In the genomic region with DNA sequence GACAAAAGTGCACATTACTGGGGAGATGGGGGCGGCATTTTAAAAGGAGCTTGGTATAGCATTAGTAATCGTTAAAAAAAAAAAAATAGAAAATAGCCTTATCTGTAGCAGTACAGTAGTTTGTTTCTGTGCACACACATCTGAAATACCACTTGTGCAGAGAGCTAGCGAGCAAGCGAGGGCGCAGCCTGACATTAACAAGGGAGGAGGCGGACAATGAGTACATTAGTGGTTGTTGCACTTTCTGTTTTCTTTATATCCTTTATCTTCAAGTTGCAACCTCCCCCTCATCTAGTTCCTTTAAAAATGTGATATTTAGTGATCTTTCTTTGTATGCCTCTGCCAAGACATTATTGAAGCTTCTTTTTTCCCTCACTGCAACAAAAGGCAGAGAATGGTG, we compare ENCODE assay signal across 1 cellular context.
TF ChIP-seq lines count a peak whose summit lies in the region.

No MANE protein-coding gene starts in this region.

TF ChIP-seq in K562, 482 proteins besides CTCF, POLR2A, EP300 and RAD21:
- TF ChIP-seq, protein P1, sequence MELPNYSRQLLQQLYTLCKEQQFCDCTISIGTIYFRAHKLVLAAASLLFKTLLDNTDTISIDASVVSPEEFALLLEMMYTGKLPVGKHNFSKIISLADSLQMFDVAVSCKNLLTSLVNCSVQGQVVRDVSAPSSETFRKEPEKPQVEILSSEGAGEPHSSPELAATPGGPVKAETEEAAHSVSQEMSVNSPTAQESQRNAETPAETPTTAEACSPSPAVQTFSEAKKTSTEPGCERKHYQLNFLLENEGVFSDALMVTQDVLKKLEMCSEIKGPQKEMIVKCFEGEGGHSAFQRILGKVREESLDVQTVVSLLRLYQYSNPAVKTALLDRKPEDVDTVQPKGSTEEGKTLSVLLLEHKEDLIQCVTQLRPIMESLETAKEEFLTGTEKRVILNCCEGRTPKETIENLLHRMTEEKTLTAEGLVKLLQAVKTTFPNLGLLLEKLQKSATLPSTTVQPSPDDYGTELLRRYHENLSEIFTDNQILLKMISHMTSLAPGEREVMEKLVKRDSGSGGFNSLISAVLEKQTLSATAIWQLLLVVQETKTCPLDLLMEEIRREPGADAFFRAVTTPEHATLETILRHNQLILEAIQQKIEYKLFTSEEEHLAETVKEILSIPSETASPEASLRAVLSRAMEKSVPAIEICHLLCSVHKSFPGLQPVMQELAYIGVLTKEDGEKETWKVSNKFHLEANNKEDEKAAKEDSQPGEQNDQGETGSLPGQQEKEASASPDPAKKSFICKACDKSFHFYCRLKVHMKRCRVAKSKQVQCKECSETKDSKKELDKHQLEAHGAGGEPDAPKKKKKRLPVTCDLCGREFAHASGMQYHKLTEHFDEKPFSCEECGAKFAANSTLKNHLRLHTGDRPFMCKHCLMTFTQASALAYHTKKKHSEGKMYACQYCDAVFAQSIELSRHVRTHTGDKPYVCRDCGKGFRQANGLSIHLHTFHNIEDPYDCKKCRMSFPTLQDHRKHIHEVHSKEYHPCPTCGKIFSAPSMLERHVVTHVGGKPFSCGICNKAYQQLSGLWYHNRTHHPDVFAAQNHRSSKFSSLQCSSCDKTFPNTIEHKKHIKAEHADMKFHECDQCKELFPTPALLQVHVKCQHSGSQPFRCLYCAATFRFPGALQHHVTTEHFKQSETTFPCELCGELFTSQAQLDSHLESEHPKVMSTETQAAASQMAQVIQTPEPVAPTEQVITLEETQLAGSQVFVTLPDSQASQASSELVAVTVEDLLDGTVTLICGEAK (IDR thresholded peaks at IDR 0.05) = 0 out of 2 replicates have a peak, but pooled peaks have one; percentile 18
- TF ChIP-seq, protein P1 (CRISPR knock-in tag; IDR thresholded peaks at IDR 0.05) = no peak
- 0 out of 2 replicates have a peak, but pooled peaks have one; percentile 22 for TF ChIP-seq TAL1 (IDR thresholded peaks at IDR 0.05)
- no peak for TF ChIP-seq GABPB1 (CRISPR knock-in tag; IDR thresholded peaks at IDR 0.05)
- TF ChIP-seq, protein P2, sequence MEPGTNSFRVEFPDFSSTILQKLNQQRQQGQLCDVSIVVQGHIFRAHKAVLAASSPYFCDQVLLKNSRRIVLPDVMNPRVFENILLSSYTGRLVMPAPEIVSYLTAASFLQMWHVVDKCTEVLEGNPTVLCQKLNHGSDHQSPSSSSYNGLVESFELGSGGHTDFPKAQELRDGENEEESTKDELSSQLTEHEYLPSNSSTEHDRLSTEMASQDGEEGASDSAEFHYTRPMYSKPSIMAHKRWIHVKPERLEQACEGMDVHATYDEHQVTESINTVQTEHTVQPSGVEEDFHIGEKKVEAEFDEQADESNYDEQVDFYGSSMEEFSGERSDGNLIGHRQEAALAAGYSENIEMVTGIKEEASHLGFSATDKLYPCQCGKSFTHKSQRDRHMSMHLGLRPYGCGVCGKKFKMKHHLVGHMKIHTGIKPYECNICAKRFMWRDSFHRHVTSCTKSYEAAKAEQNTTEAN (CRISPR knock-in tag; IDR thresholded peaks at IDR 0.05) = no peak
- TF ChIP-seq SAFB2 (IDR thresholded peaks at IDR 0.05; ENCODE audit: borderline replicate concordance, low read depth, low read length, severe bottlenecking) = no peak
- TF ChIP-seq EGR1 (conservative IDR thresholded peaks at IDR 0.05) = 0 out of 2 replicates have a peak, but pooled peaks have one; percentile 32
- TF ChIP-seq ZNF76 (CRISPR knock-in tag; IDR thresholded peaks at IDR 0.05; ENCODE audit: borderline replicate concordance) = no peak
- TF ChIP-seq ZNF384 (IDR thresholded peaks at IDR 0.05; ENCODE audit: low read depth, low read length) = peak; percentile 63; the same call in 1 of the 2 replicates
- no peak for TF ChIP-seq BCOR (IDR thresholded peaks at IDR 0.05)
- TF ChIP-seq SOX6 (IDR thresholded peaks at IDR 0.05) = peak; percentile 55; the same call in 1 of the 2 replicates
- no peak for TF ChIP-seq STAT5A (IDR thresholded peaks at IDR 0.05; ENCODE audit: borderline replicate concordance, low read length)
- TF ChIP-seq TEAD4 (IDR thresholded peaks at IDR 0.05; ENCODE audit: low read length) = peak; percentile 38; the same call in 1 of the 2 replicates
- no peak for TF ChIP-seq TEAD4 (CRISPR knock-in tag; IDR thresholded peaks at IDR 0.05; ENCODE audit: borderline replicate concordance)
- TF ChIP-seq NRF1 (conservative IDR thresholded peaks at IDR 0.05 in 1 of 2, IDR thresholded peaks at IDR 0.05 in 1 of 2) = peak in 1 of 2 experiments; percentile 25; a peak in 1 of 4 replicates
- TF ChIP-seq, protein P3, sequence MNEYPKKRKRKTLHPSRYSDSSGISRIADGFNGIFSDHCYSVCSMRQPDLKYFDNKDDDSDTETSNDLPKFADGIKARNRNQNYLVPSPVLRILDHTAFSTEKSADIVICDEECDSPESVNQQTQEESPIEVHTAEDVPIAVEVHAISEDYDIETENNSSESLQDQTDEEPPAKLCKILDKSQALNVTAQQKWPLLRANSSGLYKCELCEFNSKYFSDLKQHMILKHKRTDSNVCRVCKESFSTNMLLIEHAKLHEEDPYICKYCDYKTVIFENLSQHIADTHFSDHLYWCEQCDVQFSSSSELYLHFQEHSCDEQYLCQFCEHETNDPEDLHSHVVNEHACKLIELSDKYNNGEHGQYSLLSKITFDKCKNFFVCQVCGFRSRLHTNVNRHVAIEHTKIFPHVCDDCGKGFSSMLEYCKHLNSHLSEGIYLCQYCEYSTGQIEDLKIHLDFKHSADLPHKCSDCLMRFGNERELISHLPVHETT (CRISPR knock-in tag; conservative IDR thresholded peaks at IDR 0.05 in 1 of 2, IDR thresholded peaks at IDR 0.05 in 1 of 2) = peak in 1 of 2 experiments; percentile 34; a peak in 1 of 4 replicates
- no peak for TF ChIP-seq L3MBTL2 (IDR thresholded peaks at IDR 0.05)
- TF ChIP-seq CBFA2T2 (conservative IDR thresholded peaks at IDR 0.05) = 0 out of 2 replicates have a peak, but pooled peaks have one; percentile 10
- no peak for TF ChIP-seq MEF2A (IDR thresholded peaks at IDR 0.05; ENCODE audit: control insufficient read depth, low read depth, low read length)
- peak; percentile 45 for TF ChIP-seq CBFA2T3 (IDR thresholded peaks at IDR 0.05)
- TF ChIP-seq MBD2 (IDR thresholded peaks at IDR 0.05; ENCODE audit: borderline replicate concordance, low read depth) = no peak
- TF ChIP-seq, protein P4, sequence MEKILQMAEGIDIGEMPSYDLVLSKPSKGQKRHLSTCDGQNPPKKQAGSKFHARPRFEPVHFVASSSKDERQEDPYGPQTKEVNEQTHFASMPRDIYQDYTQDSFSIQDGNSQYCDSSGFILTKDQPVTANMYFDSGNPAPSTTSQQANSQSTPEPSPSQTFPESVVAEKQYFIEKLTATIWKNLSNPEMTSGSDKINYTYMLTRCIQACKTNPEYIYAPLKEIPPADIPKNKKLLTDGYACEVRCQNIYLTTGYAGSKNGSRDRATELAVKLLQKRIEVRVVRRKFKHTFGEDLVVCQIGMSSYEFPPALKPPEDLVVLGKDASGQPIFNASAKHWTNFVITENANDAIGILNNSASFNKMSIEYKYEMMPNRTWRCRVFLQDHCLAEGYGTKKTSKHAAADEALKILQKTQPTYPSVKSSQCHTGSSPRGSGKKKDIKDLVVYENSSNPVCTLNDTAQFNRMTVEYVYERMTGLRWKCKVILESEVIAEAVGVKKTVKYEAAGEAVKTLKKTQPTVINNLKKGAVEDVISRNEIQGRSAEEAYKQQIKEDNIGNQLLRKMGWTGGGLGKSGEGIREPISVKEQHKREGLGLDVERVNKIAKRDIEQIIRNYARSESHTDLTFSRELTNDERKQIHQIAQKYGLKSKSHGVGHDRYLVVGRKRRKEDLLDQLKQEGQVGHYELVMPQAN (IDR thresholded peaks at IDR 0.05; ENCODE audit: borderline replicate concordance) = no peak
- TF ChIP-seq ARID1B (IDR thresholded peaks at IDR 0.05) = 0 out of 2 replicates have a peak, but pooled peaks have one; percentile 25
